ENCODE assay signal across 1 cellular context in the genomic region with DNA sequence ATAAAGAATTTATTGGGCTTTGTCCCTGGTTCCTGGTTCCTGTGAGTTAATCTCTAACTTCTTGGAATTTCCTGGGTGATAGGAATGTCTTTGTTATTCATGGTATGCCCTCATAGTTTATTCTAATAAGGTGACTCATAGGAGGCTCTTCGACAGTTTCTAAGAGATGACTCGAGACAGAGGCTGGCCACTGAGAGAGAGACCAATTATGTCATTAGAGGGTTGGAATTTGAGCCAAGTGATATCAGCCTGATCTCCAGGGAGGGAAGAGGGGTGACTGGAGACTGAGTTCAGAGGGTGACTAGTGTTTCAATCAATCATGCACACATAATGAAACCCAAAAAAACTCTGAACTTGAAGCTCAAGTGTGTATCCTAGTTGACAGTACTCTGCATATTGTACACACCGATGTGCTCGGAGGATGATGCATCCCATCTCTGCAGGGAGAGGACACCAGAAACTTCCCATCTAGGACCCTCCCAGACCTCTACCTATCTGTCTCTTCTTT.
TF ChIP-seq lines count a peak whose summit lies in the region.

No MANE protein-coding gene starts in this region.

TF ChIP-seq in K562, 482 proteins besides CTCF, POLR2A, EP300 and RAD21 (continued from another document):
- TF ChIP-seq, protein P1, sequence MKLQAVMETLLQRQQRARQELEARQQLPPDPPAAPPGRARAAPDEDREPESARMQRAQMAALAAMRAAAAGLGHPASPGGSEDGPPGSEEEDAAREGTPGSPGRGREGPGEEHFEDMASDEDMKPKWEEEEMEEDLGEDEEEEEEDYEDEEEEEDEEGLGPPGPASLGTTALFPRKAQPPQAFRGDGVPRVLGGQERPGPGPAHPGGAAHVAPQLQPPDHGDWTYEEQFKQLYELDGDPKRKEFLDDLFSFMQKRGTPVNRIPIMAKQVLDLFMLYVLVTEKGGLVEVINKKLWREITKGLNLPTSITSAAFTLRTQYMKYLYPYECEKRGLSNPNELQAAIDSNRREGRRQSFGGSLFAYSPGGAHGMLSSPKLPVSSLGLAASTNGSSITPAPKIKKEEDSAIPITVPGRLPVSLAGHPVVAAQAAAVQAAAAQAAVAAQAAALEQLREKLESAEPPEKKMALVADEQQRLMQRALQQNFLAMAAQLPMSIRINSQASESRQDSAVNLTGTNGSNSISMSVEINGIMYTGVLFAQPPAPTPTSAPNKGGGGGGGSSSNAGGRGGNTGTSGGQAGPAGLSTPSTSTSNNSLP (IDR thresholded peaks at IDR 0.05; ENCODE audit: borderline replicate concordance, low read depth, low read length): peak; percentile 86; the same call in 1 of the 2 replicates
- TF ChIP-seq, protein P2, sequence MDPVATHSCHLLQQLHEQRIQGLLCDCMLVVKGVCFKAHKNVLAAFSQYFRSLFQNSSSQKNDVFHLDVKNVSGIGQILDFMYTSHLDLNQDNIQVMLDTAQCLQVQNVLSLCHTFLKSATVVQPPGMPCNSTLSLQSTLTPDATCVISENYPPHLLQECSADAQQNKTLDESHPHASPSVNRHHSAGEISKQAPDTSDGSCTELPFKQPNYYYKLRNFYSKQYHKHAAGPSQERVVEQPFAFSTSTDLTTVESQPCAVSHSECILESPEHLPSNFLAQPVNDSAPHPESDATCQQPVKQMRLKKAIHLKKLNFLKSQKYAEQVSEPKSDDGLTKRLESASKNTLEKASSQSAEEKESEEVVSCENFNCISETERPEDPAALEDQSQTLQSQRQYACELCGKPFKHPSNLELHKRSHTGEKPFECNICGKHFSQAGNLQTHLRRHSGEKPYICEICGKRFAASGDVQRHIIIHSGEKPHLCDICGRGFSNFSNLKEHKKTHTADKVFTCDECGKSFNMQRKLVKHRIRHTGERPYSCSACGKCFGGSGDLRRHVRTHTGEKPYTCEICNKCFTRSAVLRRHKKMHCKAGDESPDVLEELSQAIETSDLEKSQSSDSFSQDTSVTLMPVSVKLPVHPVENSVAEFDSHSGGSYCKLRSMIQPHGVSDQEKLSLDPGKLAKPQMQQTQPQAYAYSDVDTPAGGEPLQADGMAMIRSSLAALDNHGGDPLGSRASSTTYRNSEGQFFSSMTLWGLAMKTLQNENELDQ (CRISPR knock-in tag; IDR thresholded peaks at IDR 0.05; ENCODE audit: borderline replicate concordance): no peak
- TF ChIP-seq TCFL5 (CRISPR knock-in tag; conservative IDR thresholded peaks at IDR 0.05): no peak
- TF ChIP-seq, protein P3, sequence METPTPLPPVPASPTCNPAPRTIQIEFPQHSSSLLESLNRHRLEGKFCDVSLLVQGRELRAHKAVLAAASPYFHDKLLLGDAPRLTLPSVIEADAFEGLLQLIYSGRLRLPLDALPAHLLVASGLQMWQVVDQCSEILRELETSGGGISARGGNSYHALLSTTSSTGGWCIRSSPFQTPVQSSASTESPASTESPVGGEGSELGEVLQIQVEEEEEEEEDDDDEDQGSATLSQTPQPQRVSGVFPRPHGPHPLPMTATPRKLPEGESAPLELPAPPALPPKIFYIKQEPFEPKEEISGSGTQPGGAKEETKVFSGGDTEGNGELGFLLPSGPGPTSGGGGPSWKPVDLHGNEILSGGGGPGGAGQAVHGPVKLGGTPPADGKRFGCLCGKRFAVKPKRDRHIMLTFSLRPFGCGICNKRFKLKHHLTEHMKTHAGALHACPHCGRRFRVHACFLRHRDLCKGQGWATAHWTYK (CRISPR knock-in tag; IDR thresholded peaks at IDR 0.05): no peak
- no peak for TF ChIP-seq ZSCAN32 (CRISPR knock-in tag; IDR thresholded peaks at IDR 0.05)
- TF ChIP-seq, protein P4, sequence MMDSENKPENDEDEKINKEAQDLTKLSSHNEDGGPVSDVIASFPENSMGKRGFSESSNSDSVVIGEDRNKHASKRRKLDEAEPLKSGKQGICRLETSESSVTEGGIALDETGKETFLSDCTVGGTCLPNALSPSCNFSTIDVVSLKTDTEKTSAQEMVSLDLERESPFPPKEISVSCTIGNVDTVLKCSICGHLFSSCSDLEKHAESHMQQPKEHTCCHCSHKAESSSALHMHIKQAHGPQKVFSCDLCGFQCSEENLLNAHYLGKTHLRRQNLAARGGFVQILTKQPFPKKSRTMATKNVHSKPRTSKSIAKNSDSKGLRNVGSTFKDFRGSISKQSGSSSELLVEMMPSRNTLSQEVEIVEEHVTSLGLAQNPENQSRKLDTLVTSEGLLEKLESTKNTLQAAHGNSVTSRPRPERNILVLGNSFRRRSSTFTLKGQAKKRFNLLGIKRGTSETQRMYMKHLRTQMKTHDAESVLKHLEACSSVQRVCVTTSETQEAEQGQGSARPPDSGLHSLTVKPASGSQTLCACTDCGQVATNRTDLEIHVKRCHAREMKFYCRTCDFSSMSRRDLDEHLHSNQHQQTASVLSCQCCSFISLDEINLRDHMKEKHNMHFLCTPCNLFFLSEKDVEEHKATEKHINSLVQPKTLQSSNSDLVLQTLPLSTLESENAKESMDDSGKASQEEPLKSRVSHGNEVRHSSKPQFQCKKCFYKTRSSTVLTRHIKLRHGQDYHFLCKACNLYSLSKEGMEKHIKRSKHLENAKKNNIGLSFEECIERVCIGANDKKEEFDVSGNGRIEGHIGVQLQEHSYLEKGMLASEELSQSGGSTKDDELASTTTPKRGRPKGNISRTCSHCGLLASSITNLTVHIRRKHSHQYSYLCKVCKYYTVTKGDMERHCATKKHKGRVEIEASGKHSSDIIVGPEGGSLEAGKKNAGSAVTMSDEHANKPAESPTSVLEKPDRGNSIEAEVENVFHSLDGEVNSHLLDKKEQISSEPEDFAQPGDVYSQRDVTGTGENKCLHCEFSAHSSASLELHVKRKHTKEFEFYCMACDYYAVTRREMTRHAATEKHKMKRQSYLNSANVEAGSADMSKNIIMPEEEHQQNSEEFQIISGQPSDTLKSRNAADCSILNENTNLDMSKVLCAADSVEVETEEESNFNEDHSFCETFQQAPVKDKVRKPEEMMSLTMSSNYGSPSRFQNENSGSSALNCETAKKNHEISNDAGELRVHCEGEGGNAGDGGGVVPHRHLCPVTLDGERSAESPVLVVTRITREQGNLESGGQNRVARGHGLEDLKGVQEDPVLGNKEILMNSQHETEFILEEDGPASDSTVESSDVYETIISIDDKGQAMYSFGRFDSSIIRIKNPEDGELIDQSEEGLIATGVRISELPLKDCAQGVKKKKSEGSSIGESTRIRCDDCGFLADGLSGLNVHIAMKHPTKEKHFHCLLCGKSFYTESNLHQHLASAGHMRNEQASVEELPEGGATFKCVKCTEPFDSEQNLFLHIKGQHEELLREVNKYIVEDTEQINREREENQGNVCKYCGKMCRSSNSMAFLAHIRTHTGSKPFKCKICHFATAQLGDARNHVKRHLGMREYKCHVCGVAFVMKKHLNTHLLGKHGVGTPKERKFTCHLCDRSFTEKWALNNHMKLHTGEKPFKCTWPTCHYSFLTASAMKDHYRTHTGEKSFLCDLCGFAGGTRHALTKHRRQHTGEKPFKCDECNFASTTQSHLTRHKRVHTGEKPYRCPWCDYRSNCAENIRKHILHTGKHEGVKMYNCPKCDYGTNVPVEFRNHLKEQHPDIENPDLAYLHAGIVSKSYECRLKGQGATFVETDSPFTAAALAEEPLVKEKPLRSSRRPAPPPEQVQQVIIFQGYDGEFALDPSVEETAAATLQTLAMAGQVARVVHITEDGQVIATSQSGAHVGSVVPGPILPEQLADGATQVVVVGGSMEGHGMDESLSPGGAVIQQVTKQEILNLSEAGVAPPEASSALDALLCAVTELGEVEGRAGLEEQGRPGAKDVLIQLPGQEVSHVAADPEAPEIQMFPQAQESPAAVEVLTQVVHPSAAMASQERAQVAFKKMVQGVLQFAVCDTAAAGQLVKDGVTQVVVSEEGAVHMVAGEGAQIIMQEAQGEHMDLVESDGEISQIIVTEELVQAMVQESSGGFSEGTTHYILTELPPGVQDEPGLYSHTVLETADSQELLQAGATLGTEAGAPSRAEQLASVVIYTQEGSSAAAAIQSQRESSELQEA (IDR thresholded peaks at IDR 0.05; ENCODE audit: low read depth): no peak
- no peak for TF ChIP-seq NCOA6 (IDR thresholded peaks at IDR 0.05)
- peak; percentile 85 for TF ChIP-seq TEAD4 (IDR thresholded peaks at IDR 0.05; ENCODE audit: low read length)
- TF ChIP-seq TEAD4 (CRISPR knock-in tag; IDR thresholded peaks at IDR 0.05; ENCODE audit: borderline replicate concordance): no peak
- TF ChIP-seq ZNF57 (CRISPR knock-in tag; IDR thresholded peaks at IDR 0.05): no peak
- TF ChIP-seq HCFC1 (IDR thresholded peaks at IDR 0.05; ENCODE audit: low read depth, low read length): no peak
- no peak for TF ChIP-seq OTX1 (CRISPR knock-in tag; IDR thresholded peaks at IDR 0.05)
- peak; percentile 75; the same call in 1 of the 2 replicates for TF ChIP-seq GATAD2B (IDR thresholded peaks at IDR 0.05; ENCODE audit: borderline replicate concordance)
- TF ChIP-seq LCOR (CRISPR knock-in tag; IDR thresholded peaks at IDR 0.05): peak; percentile 91
